20 cellular contexts compared by ENCODE assay signal in the genomic region with DNA sequence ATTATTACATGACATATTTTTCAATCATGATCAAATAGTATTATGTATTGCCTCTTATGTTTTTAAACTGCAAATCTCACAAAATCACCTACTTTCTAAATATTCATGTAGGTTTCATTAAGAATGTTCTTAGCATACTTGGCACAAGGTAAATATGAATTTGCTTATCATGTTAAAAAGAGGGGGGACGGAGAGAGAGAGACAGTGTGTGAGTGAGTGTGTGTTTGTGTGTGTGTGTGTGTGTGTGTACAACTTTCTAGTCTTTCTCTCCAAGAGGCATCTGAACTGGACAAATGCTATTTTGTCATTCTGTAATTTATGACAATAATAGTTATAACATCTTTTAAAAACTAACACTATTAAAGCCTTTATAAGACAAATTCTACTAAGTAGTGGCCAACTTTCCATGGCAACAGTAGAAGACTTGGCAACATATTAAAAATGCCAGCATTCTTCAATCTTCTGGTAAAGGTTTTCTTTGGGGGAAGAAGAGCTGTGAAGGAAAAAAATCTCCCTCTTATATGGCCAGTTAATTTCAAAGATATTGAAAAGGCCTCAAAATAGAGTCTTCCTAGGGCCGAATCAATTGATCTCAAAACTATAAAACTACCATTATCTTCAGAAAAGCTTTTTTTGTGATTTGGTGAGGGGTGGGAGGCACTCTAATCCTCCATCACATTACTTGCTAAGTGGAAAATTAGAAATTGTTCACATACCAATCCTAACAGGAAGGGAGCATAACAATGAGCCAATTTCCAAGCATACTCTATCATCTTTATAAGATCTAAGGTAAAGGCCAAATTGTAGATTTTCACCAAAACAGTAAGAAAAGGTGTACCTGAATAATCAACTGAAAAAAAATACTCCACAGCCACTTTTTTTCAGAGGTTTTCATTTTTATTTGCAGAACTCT. TPM values are rescaled to one million over a fixed set of nuclear protein-coding genes. Genes with fewer than 3 reads are reported as not detected.
DNase-seq lines count a peak whose midpoint lies in the region; ATAC-seq and TF ChIP-seq lines count a peak whose summit lies in the region.
"Had no signal": no experiment of that assay in that cellular context is flagged by ENCODE, and none has a peak within 500 bp of the region (broad histone marks: within the 10 kb centered on the region; RNA-seq: fewer than 3 reads in every experiment).

No MANE protein-coding gene starts in this region.

- CTCF ChIA-PET in CD4-positive, alpha-beta T cell (lab: Charles Lee), result no interaction called here

- no peaks in the 10 kb centered on the region for H3K27me3 ChIP-seq in CD4-positive, alpha-beta T cell (ENCODE audit: control insufficient read depth, insufficient read depth, low read length)
- H3K27me3 ChIP-seq: adrenal gland, BLaER1, gastrocnemius medialis had no signal

- TF ChIP-seq CTCF in CD4-positive, alpha-beta T cell (IDR thresholded peaks at IDR 0.05), result no peak
- no peak for TF ChIP-seq CTCF in HFFc6 (IDR thresholded peaks at IDR 0.05)
- no peak for TF ChIP-seq CTCF in natural killer cell (IDR thresholded peaks at IDR 0.05)

- POLR2A ChIA-PET in CD4-positive, alpha-beta T cell (lab: Charles Lee), result interaction anchor here (0.6 kb wide), 1 partner anchor 15 kb away, joined by 3 read pairs; no protein-coding TSS in a partner anchor

- intact Hi-C loops in CD4-positive, alpha-beta T cell (cut with DNase I, micrococcal nuclease), result no loop called here
- intact Hi-C loops in natural killer cell (cut with micrococcal nuclease), result no loop called here

- H3K4me1 Mint-ChIP-seq in CD4-positive, alpha-beta T cell (ENCODE audit: low read depth), result peaks cover 92% of the 10 kb centered on the region
- H3K4me1 Mint-ChIP-seq in HFFc6 (ENCODE audit: low read depth) (peaks cover 75% of the 10 kb centered on the region), natural killer cell (peaks cover 77 to 84% of the 10 kb centered on the region in 2 donors)

- no peak overlapping the region for H3K4me3 Mint-ChIP-seq in CD4-positive, alpha-beta T cell
- H3K4me3 Mint-ChIP-seq in HFFc6 (no peak overlapping the region), natural killer cell (peak overlapping the region; percentile 7)
- H3K4me3 Mint-ChIP-seq: activated B cell treated with CpG ODN at 0.5 μM for 24 hours had no signal

- no peak for ATAC-seq in CD4-positive, alpha-beta T cell (ENCODE audit: poor library complexity)
- ATAC-seq in natural killer cell (no peak), HG03354 (IDR thresholded peaks at IDR 0.05; ENCODE audit: poor library complexity, severe bottlenecking, unreplicated experiment) (no peak)
- ATAC-seq: gastrocnemius medialis, GM12878, mucosa of descending colon had no signal

- H3K9me3 Mint-ChIP-seq in CD4-positive, alpha-beta T cell, result no peaks in the 10 kb centered on the region
- H3K9me3 Mint-ChIP-seq in HFFc6, result no peaks in the 10 kb centered on the region
- H3K9me3 Mint-ChIP-seq in natural killer cell, result no peaks in the 10 kb centered on the region
- H3K9me3 Mint-ChIP-seq: activated B cell treated with CpG ODN at 0.5 μM for 24 hours had no signal

- no peak overlapping the region for H3K27ac ChIP-seq in CD4-positive, alpha-beta T cell (ENCODE audit: low read depth, low read length)
- H3K27ac ChIP-seq in caudate nucleus (ENCODE audit: low read depth, low read length), result no peak overlapping the region
- H3K27ac ChIP-seq: adrenal gland, BLaER1 had no signal

- no peaks in the 10 kb centered on the region for H3K9me3 ChIP-seq in CD4-positive, alpha-beta T cell (ENCODE audit: control insufficient read depth, low read length)
- H3K9me3 ChIP-seq: adrenal gland, BLaER1, gastrocnemius medialis, mucosa of descending colon had no signal

- peak overlapping the region; percentile 15 for H3K27ac Mint-ChIP-seq in CD4-positive, alpha-beta T cell
- H3K27ac Mint-ChIP-seq in HFFc6, result peak overlapping the region; percentile 49
- H3K27ac Mint-ChIP-seq in natural killer cell, result peak overlapping the region; percentile 61 to 87
- H3K27ac Mint-ChIP-seq: activated B cell treated with CpG ODN at 0.5 μM for 24 hours had no signal

- DNase-seq in CD4-positive, alpha-beta T cell, result no peak
- no peak for DNase-seq in HFFc6
- DNase-seq in dermis blood vessel endothelial cell, result peak; percentile 67
- DNase-seq in natural killer cell, result no peak
- no peak for DNase-seq in NK-92 (lab: John Stamatoyannopoulos, UW; ENCODE audit: unreplicated experiment)
- DNase-seq in LoVo (ENCODE audit: low spot score), result no peak
- DNase-seq in caudate nucleus (lab: John Stamatoyannopoulos, UW), result no peak
- DNase-seq: activated B cell treated with CpG ODN at 0.5 μM for 24 hours; activated CD8-positive, alpha-beta memory T cell treated with anti-CD3 and anti-CD28 coated beads, Interleukin-2, amount 50 U/mL, for 4 hours; adrenal gland; gastrocnemius medialis; mucosa of descending colon; NCI-H1105 treated with DMSO at 0.1 percent for 48 hours; NCI-H510A; stimulated activated CD4-positive, alpha-beta T cell treated with anti-CD3 and anti-CD28 coated beads, Interleukin-2, amount 100 ng/mL, for 24 hours; stimulated activated CD8-positive, alpha-beta memory T cell treated with anti-CD3 and anti-CD28 coated beads, Interleukin-4, amount 100 ng/mL, for 48 hours; SW 1271 had no signal

- no peaks in the 10 kb centered on the region for H3K27me3 Mint-ChIP-seq in CD4-positive, alpha-beta T cell
- H3K27me3 Mint-ChIP-seq in HFFc6 (ENCODE audit: insufficient read depth) (no peaks in the 10 kb centered on the region), natural killer cell (ENCODE audit: low read depth in 2 of 2) (no peaks in the 10 kb centered on the region)
- H3K27me3 Mint-ChIP-seq: activated B cell treated with CpG ODN at 0.5 μM for 24 hours had no signal

- H3K36me3 Mint-ChIP-seq in CD4-positive, alpha-beta T cell (ENCODE audit: low read depth), result peaks cover 14% of the 10 kb centered on the region
- peaks cover 7% of the 10 kb centered on the region; the same call in 1 of the 2 replicates for H3K36me3 Mint-ChIP-seq in HFFc6 (ENCODE audit: low read depth)
- H3K36me3 Mint-ChIP-seq in natural killer cell, result no peaks in the 10 kb centered on the region

RNA-seq across cellular contexts. Expression of gene CDK17, which starts 28.2 kb away (rescaled TPM):
- 100 to 1,000 TPM; 112 to 113 TPM for total RNA-seq in CD4-positive, alpha-beta T cell
- 10 to 100 TPM; 24.6 to 28.8 (median 26.5) TPM for total RNA-seq in HFFc6 (2021; fragmentation: NEBNext Ultra II Directional; extraction: Animal tissue kit (Norgen Biotek cat#: 25700))
- 182 and 232 TPM in 2 replicates for total RNA-seq in dermis blood vessel endothelial cell
- 100 to 1,000 TPM; 199 to 234 (median 232) TPM for total RNA-seq in natural killer cell

Comparison
In these comparisons a context has a peak if more than half of its experiments do, and no peak if none do; other contexts are left out.
1. H3K27ac Mint-ChIP-seq: peak in every context shown above with its lines; median percentile 74 in natural killer cell; 49 in HFFc6; 15 in CD4-positive, alpha-beta T cell.